Comparison of ENCODE assay signal across 1 cellular context in genomic region chr22:31339148-31339832, GRCh38.
TF ChIP-seq lines count a peak whose summit lies in the region.

No MANE protein-coding gene starts in this region.

TF ChIP-seq in HepG2, 621 proteins besides CTCF, POLR2A, EP300 and RAD21 (continued from another document and continues in another):
- TF ChIP-seq PAXIP1 (CRISPR knock-in tag; conservative IDR thresholded peaks at IDR 0.05) (peak; percentile 90), ZNF576 (CRISPR knock-in tag; IDR thresholded peaks at IDR 0.05) (no peak), ZNF503 (CRISPR knock-in tag; IDR thresholded peaks at IDR 0.05) (peak; percentile 73; the same call in 1 of the 2 replicates), GPN1 (CRISPR knock-in tag; IDR thresholded peaks at IDR 0.05; ENCODE audit: borderline replicate concordance) (no peak), HDAC1 (CRISPR knock-in tag; IDR thresholded peaks at IDR 0.05) (peak; percentile 64), PATZ1 (CRISPR knock-in tag; IDR thresholded peaks at IDR 0.05) (peak; percentile 86), HMG20A (CRISPR knock-in tag; IDR thresholded peaks at IDR 0.05; ENCODE audit: borderline replicate concordance) (peak; percentile 63), ARNTL (CRISPR knock-in tag; IDR thresholded peaks at IDR 0.05) (no peak), REPIN1 (CRISPR knock-in tag; IDR thresholded peaks at IDR 0.05; ENCODE audit: borderline replicate concordance, low read depth) (peak; percentile 61), ZNF557 (CRISPR knock-in tag; IDR thresholded peaks at IDR 0.05) (no peak), KLF6 (CRISPR knock-in tag; IDR thresholded peaks at IDR 0.05) (no peak), ZNF225 (CRISPR knock-in tag; IDR thresholded peaks at IDR 0.05) (no peak), HIC2 (CRISPR knock-in tag; IDR thresholded peaks at IDR 0.05; ENCODE audit: low read depth) (peak; percentile 29; the same call in 1 of the 2 replicates), PLRG1 (conservative IDR thresholded peaks at IDR 0.05) (no peak), DR1 (CRISPR knock-in tag; IDR thresholded peaks at IDR 0.05) (no peak), SNAPC5 (CRISPR knock-in tag; IDR thresholded peaks at IDR 0.05; ENCODE audit: borderline replicate concordance) (no peak), NFRKB (IDR thresholded peaks at IDR 0.05) (no peak), EHMT2 (IDR thresholded peaks at IDR 0.05; ENCODE audit: borderline replicate concordance, low read depth, low read length) (no peak), ATF7-NPFF (CRISPR knock-in tag; IDR thresholded peaks at IDR 0.05; ENCODE audit: low read depth) (no peak; the same call in 1 of the 2 replicates), SRY (CRISPR knock-in tag; IDR thresholded peaks at IDR 0.05) (no peak), ZNF614 (CRISPR knock-in tag; IDR thresholded peaks at IDR 0.05; ENCODE audit: borderline replicate concordance) (peak; percentile 80; the same call in 1 of the 2 replicates), ZNF574 (CRISPR knock-in tag; IDR thresholded peaks at IDR 0.05) (peak; percentile 58), RORA (CRISPR knock-in tag; IDR thresholded peaks at IDR 0.05) (no peak), TIGD3 (CRISPR knock-in tag; IDR thresholded peaks at IDR 0.05; ENCODE audit: borderline replicate concordance) (no peak), KAT8 (CRISPR knock-in tag; IDR thresholded peaks at IDR 0.05) (peak; percentile 38; the same call in 1 of the 2 replicates), ZMYM2 (CRISPR knock-in tag; IDR thresholded peaks at IDR 0.05) (no peak), ARID3A (IDR thresholded peaks at IDR 0.05; ENCODE audit: low read depth, low read length) (0 out of 2 replicates have a peak, but pooled peaks have one; percentile 30), FOXA3 (CRISPR knock-in tag; IDR thresholded peaks at IDR 0.05) (peak; percentile 68), ZKSCAN1 (IDR thresholded peaks at IDR 0.05; ENCODE audit: low read length) (no peak), GLMP (CRISPR knock-in tag; IDR thresholded peaks at IDR 0.05; ENCODE audit: borderline replicate concordance) (no peak), FOSL1 (CRISPR knock-in tag; IDR thresholded peaks at IDR 0.05; ENCODE audit: borderline replicate concordance) (no peak), ZNF660 (CRISPR knock-in tag; IDR thresholded peaks at IDR 0.05; ENCODE audit: borderline replicate concordance, low read depth) (no peak), MED1 (CRISPR knock-in tag; IDR thresholded peaks at IDR 0.05) (peak; percentile 67; the same call in 1 of the 2 replicates), ZNF205 (CRISPR knock-in tag; IDR thresholded peaks at IDR 0.05) (no peak), ZNF326 (CRISPR knock-in tag; IDR thresholded peaks at IDR 0.05; ENCODE audit: borderline replicate concordance) (no peak), SIX1 (CRISPR knock-in tag; IDR thresholded peaks at IDR 0.05; ENCODE audit: borderline replicate concordance) (no peak), ZNF24 (IDR thresholded peaks at IDR 0.05) (0 out of 2 replicates have a peak, but pooled peaks have one; percentile 26), ZNF639 (CRISPR knock-in tag; conservative IDR thresholded peaks at IDR 0.05) (no peak), TBX3 (IDR thresholded peaks at IDR 0.05; ENCODE audit: borderline replicate concordance) (peak; percentile 64), PHF5A (CRISPR knock-in tag; IDR thresholded peaks at IDR 0.05; ENCODE audit: low read depth, unreplicated experiment) (peak; percentile 88), RBAK (CRISPR knock-in tag; IDR thresholded peaks at IDR 0.05) (no peak), ZNF816 (CRISPR knock-in tag; IDR thresholded peaks at IDR 0.05; ENCODE audit: borderline replicate concordance) (no peak), JUNB (CRISPR knock-in tag; IDR thresholded peaks at IDR 0.05; ENCODE audit: borderline replicate concordance) (no peak), MAF1 (CRISPR knock-in tag; IDR thresholded peaks at IDR 0.05; ENCODE audit: borderline replicate concordance) (no peak), THAP7 (CRISPR knock-in tag; IDR thresholded peaks at IDR 0.05) (no peak), SRF (IDR thresholded peaks at IDR 0.05; ENCODE audit: low read depth, low read length) (no peak)
